22 cellular contexts compared by ENCODE assay signal in the genomic region with DNA sequence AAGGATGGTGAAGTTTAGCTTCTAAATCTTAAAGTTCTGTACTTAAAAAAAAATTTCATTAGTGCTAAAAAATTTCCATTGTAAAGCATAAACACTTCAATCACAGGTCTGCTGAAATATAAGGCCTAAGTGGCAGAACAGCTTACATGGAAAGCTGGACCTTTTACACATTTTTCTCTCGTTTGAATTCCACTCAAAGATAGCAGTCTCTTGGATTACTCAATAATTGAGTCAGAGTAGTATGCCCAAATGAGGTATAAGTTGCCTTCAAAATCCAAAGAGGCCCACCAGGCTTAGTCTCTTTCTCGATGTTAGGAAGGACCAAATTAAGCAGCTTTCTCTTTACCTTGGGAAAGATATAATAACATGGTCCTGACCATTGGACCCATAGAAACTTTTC.
"Had no signal": no experiment of that assay in that cellular context is flagged by ENCODE, and none has a peak within 500 bp of the region (broad histone marks: within the 10 kb centered on the region; RNA-seq: fewer than 3 reads in every experiment).

No MANE protein-coding gene starts in this region.

- H3K27ac ChIP-seq: epithelial cell of prostate, esophagus muscularis mucosa, heart left ventricle, psoas muscle, right lobe of liver, spleen, testis, tibial nerve, upper lobe of right lung, vagina had no signal

- H3K9me3 ChIP-seq: psoas muscle, right lobe of liver, testis, upper lobe of right lung, vagina had no signal

- H3K36me3 ChIP-seq: esophagus muscularis mucosa, heart left ventricle, right lobe of liver, spleen, tibial nerve, upper lobe of right lung, vagina had no signal

- H3K4me1 ChIP-seq: esophagus muscularis mucosa, heart left ventricle, psoas muscle, right lobe of liver, spleen, testis, tibial nerve, upper lobe of right lung had no signal

- H3K4me3 ChIP-seq: esophagus muscularis mucosa, heart left ventricle, psoas muscle, right lobe of liver, spleen, testis, tibial nerve, upper lobe of right lung, vagina had no signal

- DNase-seq: cortex of kidney; effector memory CD4-positive, alpha-beta T cell; heart left ventricle; hippocampal formation; kidney glomerular epithelial cell; mammary epithelial cell; naive thymus-derived CD4-positive, alpha-beta T cell; nephron progenitor cell; psoas muscle; retina; right lobe of liver; spleen; stimulated activated CD4-positive, alpha-beta T cell treated with anti-CD3 and anti-CD28 coated beads, Interleukin-15, amount 100 ng/mL, for 24 hours; stimulated activated CD4-positive, alpha-beta T cell treated with anti-CD3 and anti-CD28 coated beads, Interleukin-1b, Interleukin-23, amount 100 ng/mL, for 48 hours; stimulated activated CD4-positive, alpha-beta T cell treated with anti-CD3 and anti-CD28 coated beads, Interleukin-4, amount 100 ng/mL, for 24 hours; testis; upper lobe of right lung had no signal

- ATAC-seq: heart left ventricle; naive thymus-derived CD4-positive, alpha-beta T cell; psoas muscle; right lobe of liver; stimulated activated memory B cell treated with anti-CD40 and anti-IgM and Interleukin-4, amounts not matched to agents 10 μg/mL and 1 μg/mL and 100 μg/mL, for 72 hours; upper lobe of right lung had no signal

- H3K27me3 ChIP-seq: esophagus muscularis mucosa, heart left ventricle, right lobe of liver, spleen, testis, tibial nerve, upper lobe of right lung, vagina had no signal
